Comparison of ENCODE assay signal across 8 cellular contexts in the genomic region with DNA sequence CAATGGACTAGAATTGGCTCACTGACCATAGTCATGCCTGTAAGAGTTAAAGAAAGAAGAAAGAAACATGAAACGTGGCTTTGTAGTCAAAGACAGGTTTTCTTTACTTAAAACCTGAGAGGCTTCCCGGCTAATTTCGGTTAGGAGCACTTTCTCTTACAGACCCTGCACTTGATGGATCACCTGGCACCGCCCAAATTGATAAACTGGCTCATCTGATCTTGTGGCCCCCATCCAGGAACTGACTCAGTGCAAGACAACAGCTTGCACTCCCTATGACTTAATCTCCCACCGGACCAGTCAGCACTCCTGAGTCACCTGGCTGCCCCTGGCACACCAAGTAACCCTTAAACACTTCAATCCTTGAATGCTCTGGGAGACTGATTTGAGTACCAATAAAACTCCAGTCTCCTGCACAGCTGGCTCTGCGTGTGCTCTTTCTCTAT. TPM values are rescaled to one million over a fixed set of nuclear protein-coding genes. Genes with fewer than 3 reads are reported as not detected.
A peak's percentile ranks its signal among the peaks of the same experiment; 100 is the strongest.
DNase-seq lines count a peak whose midpoint lies in the region; ATAC-seq, FAIRE-seq and TF ChIP-seq lines count a peak whose summit lies in the region.

No MANE protein-coding gene starts in this region.

- peak; percentile 41 to 45 for ATAC-seq in activated CD4-positive, CD25-positive, alpha-beta regulatory T cell treated with anti-CD3 and anti-CD28 coated beads, Interleukin-2, amount 50 U/mL, for 24 hours

- intact Hi-C loops in testis (cut with DNase I; ENCODE audit: low total_unique reads): no loop called here

- no peak for DNase-seq in activated CD4-positive, CD25-positive, alpha-beta regulatory T cell (lab: John Stamatoyannopoulos, UW)
- DNase-seq in RPMI7951 (ENCODE audit: low read depth) (peak; percentile 79), fibroblast of pulmonary artery (ENCODE audit: low read depth) (peak; percentile 52), small intestine (peak; percentile 9), NCI-H187 treated with DMSO at 0.1 percent for 48 hours (lab: John Stamatoyannopoulos, UW) (no peak), testis (no peak), NCI-H2081 (lab: John Stamatoyannopoulos, UW) (no peak)

- no peak for FAIRE-seq in small intestine (lab: Jason Lieb, UNC)

- TF ChIP-seq POLR2A in testis (IDR thresholded peaks at IDR 0.05): no peak

- H3K27ac ChIP-seq in small intestine (ENCODE audit: low read depth in 1 of 2, low read length in 1 of 2) (no peak overlapping the region), testis (no peak overlapping the region)

- peaks cover 2 to 7% of the 10 kb centered on the region in 2 donors for H3K36me3 ChIP-seq in small intestine (ENCODE audit: control insufficient read depth in 2 of 2, insufficient read depth in 2 of 2, low read length in 2 of 2)
- no peaks in the 10 kb centered on the region for H3K36me3 ChIP-seq in testis (ENCODE audit: low read depth, missing control alignments)

- TF ChIP-seq CTCF in fibroblast of pulmonary artery (IDR thresholded peaks at IDR 0.05; ENCODE audit: low read length, missing control alignments) (no peak), testis (IDR thresholded peaks at IDR 0.05) (no peak)

- no peak overlapping the region for H3K4me3 ChIP-seq in fibroblast of pulmonary artery (replicated peaks; ENCODE audit: low read depth, low read length)
- no peak overlapping the region for H3K4me3 ChIP-seq in small intestine (ENCODE audit: low read depth in 1 of 2, low read length in 2 of 2)
- no peak overlapping the region for H3K4me3 ChIP-seq in testis

- no peaks in the 10 kb centered on the region for H3K4me1 ChIP-seq in small intestine (ENCODE audit: control insufficient read depth in 2 of 2, insufficient read depth in 1 of 2, low read depth in 1 of 2, low read length in 1 of 2)
- no peaks in the 10 kb centered on the region for H3K4me1 ChIP-seq in testis

- H3K27me3 ChIP-seq in small intestine (ENCODE audit: control insufficient read depth in 2 of 2, insufficient read depth in 2 of 2, low read length in 2 of 2): no peaks in the 10 kb centered on the region
- no peaks in the 10 kb centered on the region for H3K27me3 ChIP-seq in testis

- H3K9me3 ChIP-seq in small intestine (ENCODE audit: control insufficient read depth, low read depth) (no peaks in the 10 kb centered on the region), testis (no peaks in the 10 kb centered on the region)

- WGBS in small intestine, 3 donors: 62 to 80% (median 70%) methylated on average over 6 of the region's 6 CpGs
- WGBS in testis, 2 donors: 72 to 81% methylated on average over 6 of the region's 6 CpGs

RNA-seq across cellular contexts. Expression of gene TMEM14B, which starts 12.3 kb away (rescaled TPM):
- 181 and 185 TPM in 2 replicates for total RNA-seq in RPMI7951 (2014; rRNA removed; shearing (Covaris generic))
- polyA plus RNA-seq in small intestine (10 to 100 TPM; 50.8 to 64.1 (median 63.0) TPM), testis (ENCODE audit: insufficient read depth, low read depth, low replicate concordance) (63.8 TPM)
- 100 to 1,000 TPM in 1 of 2 donors, 10 to 100 TPM in 1; 91.7 to 106 TPM for total RNA-seq in testis

RNA-seq across cellular contexts. Expression of gene TMEM14C, which starts 37.0 kb away (rescaled TPM):
- 238 and 266 TPM in 2 replicates for total RNA-seq in RPMI7951 (2014; rRNA removed; shearing (Covaris generic))
- 100 to 1,000 TPM; 105 to 144 (median 137) TPM for polyA plus RNA-seq in small intestine
- 10 to 100 TPM; 71.3 to 83.4 TPM for total RNA-seq in testis
- 90.1 TPM for polyA plus RNA-seq in testis (ENCODE audit: insufficient read depth, low read depth, low replicate concordance)

Comparison
In these comparisons a context has a peak if more than half of its experiments do, and no peak if none do; other contexts are left out.
1. DNase-seq: peak in RPMI7951 (single experiment), fibroblast of pulmonary artery (single experiment) and small intestine (single experiment); none in activated CD4-positive, CD25-positive, alpha-beta regulatory T cell (0 of 4), NCI-H187 treated with DMSO at 0.1 percent for 48 hours (single experiment), testis (single experiment) and NCI-H2081 (0 of 2).